In genomic region chr1:150612014-150612345, GRCh38 we compare ENCODE assay signal across 8 cellular contexts. TPM values are rescaled to one million over a fixed set of nuclear protein-coding genes. Genes with fewer than 3 reads are reported as not detected.
DNase-seq lines count a peak whose midpoint lies in the region; ATAC-seq and TF ChIP-seq lines count a peak whose summit lies in the region.

No MANE protein-coding gene starts in this region.

- H3K27me3 ChIP-seq in layer of hippocampus (ENCODE audit: control insufficient read depth, insufficient read depth, low read length): no peaks in the 10 kb centered on the region
- no peaks in the 10 kb centered on the region for H3K27me3 ChIP-seq in subcutaneous abdominal adipose tissue (ENCODE audit: control insufficient read depth in 5 of 5, insufficient read depth in 4 of 5, low read length in 5 of 5)

- H3K36me3 ChIP-seq in subcutaneous abdominal adipose tissue (ENCODE audit: control insufficient read depth in 5 of 5, insufficient read depth in 5 of 5, low read length in 5 of 5): peaks cover 0 to 8% (median 3%) of the 10 kb centered on the region in 5 donors

- peaks cover 30% of the 10 kb centered on the region for H3K36me3 Mint-ChIP-seq in activated T-helper 1 cell treated with anti-CD3 and anti-CD28 coated beads, Interleukin-12 subunit alpha, Interleukin-12 subunit beta, Interleukin-2, Interleukin-4 antibody, amounts not matched to agents 30 ng/mL and 10 ng/mL and 1 ng/mL, durations not matched to agents 14 hours and 24 hours and 36 hours (ENCODE audit: low read depth)

- H3K4me3 ChIP-seq in subcutaneous abdominal adipose tissue (ENCODE audit: low read depth in 1 of 5, low read length in 5 of 5): peak overlapping the region in 2 of 5 donors; percentile 2 to 3

- no peaks in the 10 kb centered on the region for H3K27me3 Mint-ChIP-seq in activated T-helper 1 cell treated with anti-CD3 and anti-CD28 coated beads, Interleukin-12 subunit alpha, Interleukin-12 subunit beta, Interleukin-2, Interleukin-4 antibody, amounts not matched to agents 30 ng/mL and 10 ng/mL and 1 ng/mL, durations not matched to agents 14 hours and 24 hours and 36 hours (ENCODE audit: insufficient read depth)

- peaks cover 6 to 47% (median 34%) of the 10 kb centered on the region in 5 donors for H3K4me1 ChIP-seq in subcutaneous abdominal adipose tissue (ENCODE audit: control insufficient read depth in 5 of 5, insufficient read depth in 5 of 5, low read length in 5 of 5)

- H3K4me3 Mint-ChIP-seq in activated T-helper 1 cell treated with anti-CD3 and anti-CD28 coated beads, Interleukin-12 subunit alpha, Interleukin-12 subunit beta, Interleukin-2, Interleukin-4 antibody, amounts not matched to agents 30 ng/mL and 10 ng/mL and 1 ng/mL, durations not matched to agents 14 hours and 24 hours and 36 hours: peak overlapping the region; percentile 15

- ATAC-seq in HG02973 (IDR thresholded peaks at IDR 0.05; ENCODE audit: unreplicated experiment) (no peak), HG03565 (IDR thresholded peaks at IDR 0.05; ENCODE audit: unreplicated experiment) (no peak)

- no peaks in the 10 kb centered on the region for H3K9me3 ChIP-seq in subcutaneous abdominal adipose tissue (ENCODE audit: control insufficient read depth in 5 of 5, low read length in 5 of 5)

- DNase-seq in DMS53 (lab: John Stamatoyannopoulos, UW) (peak; percentile 49), DMS53 treated with DMSO at 0.1 percent for 48 hours (lab: John Stamatoyannopoulos, UW; ENCODE audit: unreplicated experiment) (no peak), GM10266 (ENCODE audit: extremely low spot score) (no peak)
- DNase-seq in activated T-helper 1 cell treated with anti-CD3 and anti-CD28 coated beads, Interleukin-12 subunit alpha, Interleukin-12 subunit beta, Interleukin-2, Interleukin-4 antibody, amounts not matched to agents 30 ng/mL and 10 ng/mL and 1 ng/mL, durations not matched to agents 14 hours and 24 hours and 36 hours (ENCODE audit: low spot score): no peak

- intact Hi-C loops in activated T-helper 1 cell treated with anti-CD3 and anti-CD28 coated beads, Interleukin-12 subunit alpha, Interleukin-12 subunit beta, Interleukin-2, Interleukin-4 antibody, amounts not matched to agents 30 ng/mL and 10 ng/mL and 1 ng/mL, durations not matched to agents 14 hours and 24 hours and 36 hours (cut with micrococcal nuclease): loop anchor here (2.0 to 5.0 kb wide), 2 partner anchors 125 to 605 kb away; partner anchors contain the start of gene TARS2

- H3K27ac ChIP-seq in layer of hippocampus (ENCODE audit: low read depth, low read length) (peak overlapping the region; percentile 75), subcutaneous abdominal adipose tissue (ENCODE audit: low read depth, low read length) (peak overlapping the region; percentile 90)

- no peaks in the 10 kb centered on the region for H3K9me3 Mint-ChIP-seq in activated T-helper 1 cell treated with anti-CD3 and anti-CD28 coated beads, Interleukin-12 subunit alpha, Interleukin-12 subunit beta, Interleukin-2, Interleukin-4 antibody, amounts not matched to agents 30 ng/mL and 10 ng/mL and 1 ng/mL, durations not matched to agents 14 hours and 24 hours and 36 hours

- TF ChIP-seq CTCF in GM10266 (IDR thresholded peaks at IDR 0.05; ENCODE audit: control insufficient read depth, insufficient read depth, low read depth, missing control alignments): no peak

- peak overlapping the region; percentile 98 for H3K27ac Mint-ChIP-seq in activated T-helper 1 cell treated with anti-CD3 and anti-CD28 coated beads, Interleukin-12 subunit alpha, Interleukin-12 subunit beta, Interleukin-2, Interleukin-4 antibody, amounts not matched to agents 30 ng/mL and 10 ng/mL and 1 ng/mL, durations not matched to agents 14 hours and 24 hours and 36 hours

- peaks cover 56% of the 10 kb centered on the region for H3K4me1 Mint-ChIP-seq in activated T-helper 1 cell treated with anti-CD3 and anti-CD28 coated beads, Interleukin-12 subunit alpha, Interleukin-12 subunit beta, Interleukin-2, Interleukin-4 antibody, amounts not matched to agents 30 ng/mL and 10 ng/mL and 1 ng/mL, durations not matched to agents 14 hours and 24 hours and 36 hours (ENCODE audit: low read depth)

- H3K9ac ChIP-seq in subcutaneous abdominal adipose tissue (ENCODE audit: low read length in 5 of 5): peak overlapping the region in 3 of 5 donors; percentile 6 to 46 (median 28)

RNA-seq across cellular contexts. Expression of gene ENSA, which starts 17.4 kb away (rescaled TPM):
- total RNA-seq in activated T-helper 1 cell treated with anti-CD3 and anti-CD28 coated beads, Interleukin-12 subunit alpha, Interleukin-12 subunit beta, Interleukin-2, Interleukin-4 antibody, amounts not matched to agents 30 ng/mL and 10 ng/mL and 1 ng/mL, durations not matched to agents 14 hours and 24 hours and 36 hours: 282 and 285 TPM in 2 replicates

RNA-seq across cellular contexts. Expression of gene MCL1, which starts 32.6 kb away (rescaled TPM):
- total RNA-seq in activated T-helper 1 cell treated with anti-CD3 and anti-CD28 coated beads, Interleukin-12 subunit alpha, Interleukin-12 subunit beta, Interleukin-2, Interleukin-4 antibody, amounts not matched to agents 30 ng/mL and 10 ng/mL and 1 ng/mL, durations not matched to agents 14 hours and 24 hours and 36 hours: 311 and 317 TPM in 2 replicates
